Comparison of ENCODE assay signal across 1 cellular context in genomic region chr19:8343483-8343844, GRCh38.
A peak's percentile ranks its signal among the peaks of the same experiment; 100 is the strongest.
TF ChIP-seq lines count a peak whose summit lies in the region.

No MANE protein-coding gene starts in this region.

TF ChIP-seq in HepG2, 621 proteins besides CTCF, POLR2A, EP300 and RAD21:
- TF ChIP-seq ZNF609 (CRISPR knock-in tag; IDR thresholded peaks at IDR 0.05; ENCODE audit: borderline replicate concordance) (no peak), ZNF24 (IDR thresholded peaks at IDR 0.05) (no peak), RBAK (CRISPR knock-in tag; IDR thresholded peaks at IDR 0.05) (no peak), HIVEP1 (CRISPR knock-in tag; IDR thresholded peaks at IDR 0.05) (no peak), HMG20A (CRISPR knock-in tag; IDR thresholded peaks at IDR 0.05; ENCODE audit: borderline replicate concordance) (no peak), ZNF850 (CRISPR knock-in tag; conservative IDR thresholded peaks at IDR 0.05) (no peak), AKAP8 (CRISPR knock-in tag; IDR thresholded peaks at IDR 0.05) (no peak), ZNF703 (CRISPR knock-in tag; IDR thresholded peaks at IDR 0.05; ENCODE audit: borderline replicate concordance) (no peak), ZNF615 (CRISPR knock-in tag; IDR thresholded peaks at IDR 0.05; ENCODE audit: borderline replicate concordance) (no peak), NR3C1 (CRISPR knock-in tag; IDR thresholded peaks at IDR 0.05) (no peak), PBX3 (CRISPR knock-in tag; IDR thresholded peaks at IDR 0.05; ENCODE audit: borderline replicate concordance) (no peak; the same call in 1 of the 2 replicates), SNAPC5 (CRISPR knock-in tag; IDR thresholded peaks at IDR 0.05; ENCODE audit: borderline replicate concordance) (no peak), ESRRA (CRISPR knock-in tag; IDR thresholded peaks at IDR 0.05; ENCODE audit: low read depth) (no peak), TOE1 (CRISPR knock-in tag; IDR thresholded peaks at IDR 0.05) (no peak), MTA3 (CRISPR knock-in tag; IDR thresholded peaks at IDR 0.05) (no peak), ZC3H4 (CRISPR knock-in tag; IDR thresholded peaks at IDR 0.05; ENCODE audit: borderline replicate concordance) (no peak), SMARCC2 (IDR thresholded peaks at IDR 0.05) (no peak), ZNF460 (CRISPR knock-in tag; IDR thresholded peaks at IDR 0.05; ENCODE audit: borderline replicate concordance) (no peak), PAXIP1 (CRISPR knock-in tag; conservative IDR thresholded peaks at IDR 0.05) (no peak), ZMYM3 (CRISPR knock-in tag; IDR thresholded peaks at IDR 0.05) (peak; percentile 59), SOX5 (CRISPR knock-in tag; IDR thresholded peaks at IDR 0.05; ENCODE audit: borderline replicate concordance) (no peak), NFIC (IDR thresholded peaks at IDR 0.05; ENCODE audit: low read length) (no peak), ZNF724P (CRISPR knock-in tag; IDR thresholded peaks at IDR 0.05; ENCODE audit: borderline replicate concordance) (no peak), HNF4G (IDR thresholded peaks at IDR 0.05; ENCODE audit: borderline replicate concordance, low read depth, low read length) (0 out of 2 replicates have a peak, but pooled peaks have one; percentile 2), HNF4G (CRISPR knock-in tag; IDR thresholded peaks at IDR 0.05; ENCODE audit: borderline replicate concordance, low read depth) (no peak), ZNF501 (CRISPR knock-in tag; IDR thresholded peaks at IDR 0.05) (0 out of 2 replicates have a peak, but pooled peaks have one; percentile 2), HNRNPH1 (optimal IDR thresholded peaks at IDR 0.05; ENCODE audit: low read depth, low read length) (no peak), ZNF839 (CRISPR knock-in tag; IDR thresholded peaks at IDR 0.05; ENCODE audit: borderline replicate concordance) (no peak)
